Comparison of ENCODE assay signal across 8 cellular contexts in the genomic region with DNA sequence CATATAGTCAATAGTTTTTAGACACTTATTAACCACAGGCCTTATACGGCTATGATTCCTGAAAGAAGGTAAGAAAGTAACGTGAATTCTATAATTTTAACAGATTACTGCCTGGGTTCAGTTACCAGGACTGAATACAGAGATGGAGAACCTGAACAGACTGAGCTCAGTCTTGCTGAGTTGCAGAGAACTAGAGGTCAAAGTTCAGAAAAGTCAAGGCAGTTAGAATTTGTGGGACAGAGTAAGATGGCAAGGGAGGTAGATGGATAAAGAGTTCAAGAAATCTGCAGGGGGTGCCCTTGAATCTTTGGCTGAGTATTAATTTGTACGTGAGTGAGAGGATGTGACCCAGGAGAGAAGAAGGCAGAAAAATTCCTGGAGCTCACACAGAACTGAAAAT.
"Had no signal": no experiment of that assay in that cellular context is flagged by ENCODE, and none has a peak within 500 bp of the region (broad histone marks: within the 10 kb centered on the region; RNA-seq: fewer than 3 reads in every experiment).

No MANE protein-coding gene starts in this region.

- ATAC-seq: GM23338, HCT116, HepG2 had no signal

- H3K9me3 ChIP-seq: HAP-1 had no signal

- H3K4me2 ChIP-seq: GM23338 had no signal

- H3K36me3 ChIP-seq: HAP-1 had no signal

- H3K27ac ChIP-seq: HL-60 had no signal

- DNase-seq: H7, HFFc6, KG1 had no signal

- FAIRE-seq: HepG2 had no signal

- H3K4me3 ChIP-seq: GM23338, HAP-1 had no signal

- H2AFZ ChIP-seq: GM23338 had no signal
